24 cellular contexts compared by ENCODE assay signal in genomic region chr1:6512908-6513280, GRCh38. TPM values are rescaled to one million over a fixed set of nuclear protein-coding genes. Genes with fewer than 3 reads are reported as not detected.
DNase-seq lines count a peak whose midpoint lies in the region; ATAC-seq, FAIRE-seq and TF ChIP-seq lines count a peak whose summit lies in the region.
"Had no signal": no experiment of that assay in that cellular context is flagged by ENCODE, and none has a peak within 500 bp of the region (broad histone marks: within the 10 kb centered on the region; RNA-seq: fewer than 3 reads in every experiment).

No MANE protein-coding gene starts in this region.

- H3K4me3 Mint-ChIP-seq in osteocyte (ENCODE audit: unreplicated experiment) = no peak overlapping the region
- H3K4me3 Mint-ChIP-seq: B cell, CD14-positive monocyte, HFFc6 had no signal

- intact Hi-C loops in HepG2 (cut with micrococcal nuclease; ENCODE audit: unreplicated experiment) (no loop called here), right lobe of liver (cut with DNase I) (no loop called here)

- POLR2A ChIA-PET in HepG2 (lab: Yijun Ruan, JAX) = interaction anchor here (1.8 to 2.5 kb wide), 3 partner anchors 9 to 22 kb away, joined by 5 to 20 read pairs (median 13); partner anchors contain the start of gene PLEKHG5

- peak overlapping the region in 2 of 3 experiments; percentile 31 to 57; a peak in 4 of 6 replicates for H3K4me3 ChIP-seq in HepG2 (replicated peaks in 1 of 3; ENCODE audit: insufficient read depth in 1 of 3, low read depth in 2 of 3, low read length in 3 of 3)
- no peak overlapping the region for H3K4me3 ChIP-seq in right lobe of liver
- H3K4me3 ChIP-seq: A549, MG63, SJSA1 had no signal

- TF ChIP-seq POLR2A in HepG2 (IDR thresholded peaks at IDR 0.05; ENCODE audit: insufficient read depth in 1 of 2, low read depth in 2 of 2, low read length in 2 of 2) (no peak), right lobe of liver (IDR thresholded peaks at IDR 0.05) (no peak)

- no TSS peak for BruUV-seq in HepG2 (replicated peaks; lab: Mats Ljungman, UMichigan)

- WGBS in HepG2 (ENCODE audit: low lambda C conversion rate) = 20% methylated on average over 1 of the region's 8 CpGs
- no CpG with 5 or more reads among the region's 8 CpGs for WGBS in right lobe of liver (ENCODE audit: insufficient coverage, low coverage, low lambda C conversion rate, missing lambda C conversion rate)

- TF ChIP-seq CTCF in HepG2 (CRISPR knock-in tag; IDR thresholded peaks at IDR 0.05) (no peak), right lobe of liver (IDR thresholded peaks at IDR 0.05) (no peak), osteocyte (IDR thresholded peaks at IDR 0.05) (no peak)

- H3K27ac ChIP-seq in HepG2 (ENCODE audit: extremely low read length, insufficient read depth, low read length) (no peak overlapping the region), right lobe of liver (no peak overlapping the region)
- H3K27ac ChIP-seq: A549, SJSA1 had no signal

- CTCF ChIA-PET in HepG2 (lab: Yijun Ruan, JAX; ENCODE audit: low intra/inter-chr PET ratio, low total read pairs) = no interaction called here

- peak overlapping the region; percentile 69 for H3K27ac Mint-ChIP-seq in osteocyte (ENCODE audit: unreplicated experiment)
- H3K27ac Mint-ChIP-seq: B cell, HFFc6 had no signal

- H3K36me3 Mint-ChIP-seq in osteocyte (ENCODE audit: unreplicated experiment) = no peaks in the 10 kb centered on the region
- H3K36me3 Mint-ChIP-seq: CD14-positive monocyte had no signal

- peaks cover 59% of the 10 kb centered on the region for H3K4me1 ChIP-seq in HepG2 (ENCODE audit: insufficient read depth, low read length)
- no peaks in the 10 kb centered on the region for H3K4me1 ChIP-seq in right lobe of liver
- H3K4me1 ChIP-seq: A549 had no signal

- TF ChIP-seq EP300 in HepG2 (IDR thresholded peaks at IDR 0.05; ENCODE audit: low read depth in 2 of 2, low read length in 2 of 2) (no peak), HepG2 (CRISPR knock-in tag; IDR thresholded peaks at IDR 0.05; ENCODE audit: borderline replicate concordance) (no peak)

- H3K27me3 ChIP-seq in HepG2 (ENCODE audit: control insufficient read depth in 1 of 2, insufficient read depth in 2 of 2, low read length in 2 of 2) (peaks cover 6 to 9% of the 10 kb centered on the region in 2 experiments; a peak in 3 of 5 replicates), right lobe of liver (no peaks in the 10 kb centered on the region)
- H3K27me3 ChIP-seq: MG63, SJSA1 had no signal

- H3K4me1 Mint-ChIP-seq in osteocyte (ENCODE audit: unreplicated experiment) = peaks cover 40% of the 10 kb centered on the region
- H3K4me1 Mint-ChIP-seq: B cell had no signal

- no peaks in the 10 kb centered on the region for H3K79me2 ChIP-seq in HepG2 (ENCODE audit: insufficient read depth, low read length)

- H3K27me3 Mint-ChIP-seq in osteocyte (ENCODE audit: unreplicated experiment) = no peaks in the 10 kb centered on the region
- H3K27me3 Mint-ChIP-seq: B cell had no signal

- in situ Hi-C loops in HepG2 (cut with HindIII; ENCODE audit: extremely low pct_ligation_motif_present, low pct_unique_long_range_greater_than_20kb) = no loop called here

- no peak overlapping the region for H2AFZ ChIP-seq in HepG2 (ENCODE audit: low read length)

- DNase-seq in HepG2 (ENCODE audit: low spot score) = no peak
- no peak for DNase-seq in right lobe of liver
- peak; percentile 55 for DNase-seq in islet precursor cell
- DNase-seq in osteocyte (ENCODE audit: extremely low spot score, unreplicated experiment) = no peak
- no peak for DNase-seq in stimulated activated naive CD8-positive, alpha-beta T cell treated with anti-CD3 and anti-CD28 coated beads, Interleukin-15, Interleukin-2, amounts not matched to agents 100 U/mL and 50 U/mL, for 24 hours
- no peak for DNase-seq in NCI-H1105 (lab: John Stamatoyannopoulos, UW)
- DNase-seq: EL, GF-D8, HFFc6, Kasumi-1, NCI-H1048, NCI-H1436, NCI-H187 treated with DMSO at 0.1 percent for 48 hours, NCI-H2107, NCI-H69 had no signal

- no peaks in the 10 kb centered on the region for H3K36me3 ChIP-seq in HepG2 (replicated peaks in 1 of 2; ENCODE audit: control insufficient read depth in 1 of 2, insufficient read depth in 2 of 2, low read length in 2 of 2)
- H3K36me3 ChIP-seq in right lobe of liver = no peaks in the 10 kb centered on the region
- H3K36me3 ChIP-seq: MG63, SJSA1 had no signal

- no peak overlapping the region for H3K9ac ChIP-seq in HepG2 (ENCODE audit: insufficient read depth, low read depth, low read length)

- TF ChIP-seq RAD21 in HepG2 (CRISPR knock-in tag; IDR thresholded peaks at IDR 0.05) = no peak

- FAIRE-seq in HepG2 (lab: Jason Lieb, UNC) = no peak
- FAIRE-seq: A549, D721Med, H54 had no signal

- H3K4me2 ChIP-seq in HepG2 (ENCODE audit: low read depth, low read length) = peak overlapping the region; percentile 90
- H3K4me2 ChIP-seq: A549 had no signal

- no peaks in the 10 kb centered on the region for H3K9me3 Mint-ChIP-seq in osteocyte (ENCODE audit: unreplicated experiment)
- H3K9me3 Mint-ChIP-seq: CD14-positive monocyte, HFFc6 had no signal

- peak; percentile 1; the same call in 2 of the 3 replicates for ATAC-seq in HepG2
- ATAC-seq in right lobe of liver = no peak
- ATAC-seq in stimulated activated naive CD8-positive, alpha-beta T cell treated with anti-CD3 and anti-CD28 coated beads, Interleukin-15, Interleukin-2, amounts not matched to agents 100 U/mL and 50 U/mL, for 24 hours = no peak
- no peak for ATAC-seq in HG03378 (IDR thresholded peaks at IDR 0.05; ENCODE audit: unreplicated experiment)
- ATAC-seq: A549 had no signal

- H3K9me3 ChIP-seq in HepG2 (ENCODE audit: low read length) (no peaks in the 10 kb centered on the region), right lobe of liver (no peaks in the 10 kb centered on the region)
- H3K9me3 ChIP-seq: A549, MG63, SJSA1 had no signal

- H4K20me1 ChIP-seq in HepG2 (ENCODE audit: insufficient read depth, low read length) = no peaks in the 10 kb centered on the region

RNA-seq across cellular contexts. Expression of gene PLEKHG5, which starts 21.4 kb away (rescaled TPM):
- 1.9 and 3.5 TPM in 2 replicates for total RNA-seq in HepG2 (2016; rRNA removed; fragmentation: Illumina TruSeq; extraction: Trizol)
- total RNA-seq in HepG2 (2016; cell fraction: cytosol; rRNA removed; fragmentation: Illumina TruSeq; extraction: Trizol; ENCODE audit: low read depth) = 0.51 and 0.62 TPM in 2 replicates
- total RNA-seq in HepG2 (2016; cell fraction: insoluble cytoplasmic fraction; rRNA removed; fragmentation: Illumina TruSeq; extraction: Trizol) = 1.4 and 3.4 TPM in 2 replicates
- 0.99 and 1.2 TPM in 2 replicates for total RNA-seq in HepG2 (2016; cell fraction: membrane; rRNA removed; fragmentation: Illumina TruSeq; extraction: Trizol)
- total RNA-seq in HepG2 (2016; cell fraction: nucleus; rRNA removed; fragmentation: Illumina TruSeq; extraction: Trizol) = 3.3 and 4.4 TPM in 2 replicates
- polyA plus RNA-seq in HepG2 (2011; rRNA removed) = 1.9 and 2.6 TPM in 2 replicates
- polyA plus RNA-seq in HepG2 (2011; cell fraction: cytosol; rRNA removed) = 1.1 and 1.7 TPM in 2 replicates
- polyA plus RNA-seq in HepG2 (2011; cell fraction: nucleus; rRNA removed) = 17.2 and 22.8 TPM in 2 replicates
- polyA plus RNA-seq in HepG2 (2012) = 1.4 and 1.5 TPM in 2 replicates
- 0.23 and 0.25 TPM in 2 replicates for polyA plus RNA-seq in HepG2 (2016; cell fraction: cytosol; fragmentation: Illumina TruSeq; extraction: Trizol; ENCODE audit: low read depth)
- polyA plus RNA-seq in HepG2 (2016; cell fraction: insoluble cytoplasmic fraction; fragmentation: Illumina TruSeq; extraction: Trizol; ENCODE audit: low read depth) = 1.9 and 2.0 TPM in 2 replicates
- polyA plus RNA-seq in HepG2 (2016; cell fraction: membrane; fragmentation: Illumina TruSeq; extraction: Trizol; ENCODE audit: low read depth) = 0.45 and 0.71 TPM in 2 replicates
- 9.3 and 11.3 TPM in 2 replicates for polyA plus RNA-seq in HepG2 (2016; cell fraction: nucleus; fragmentation: Illumina TruSeq; extraction: Trizol; ENCODE audit: insufficient read depth, low read depth)
- polyA minus RNA-seq in HepG2 (2011; rRNA and poly(A)+ RNA removed; ENCODE audit: low replicate concordance) = 1.9 and 3.8 TPM in 2 replicates
- polyA minus RNA-seq in HepG2 (2011; cell fraction: cytosol; rRNA and poly(A)+ RNA removed) = 1.4 TPM in 2 replicates
- polyA minus RNA-seq in HepG2 (2011; cell fraction: nucleus; rRNA and poly(A)+ RNA removed) = 2.6 and 3.0 TPM in 2 replicates
- 1 to 10 TPM in 5 of 6 experiments, under 1 TPM in 1; 0.70 to 2.3 (median 1.5) TPM for total RNA-seq in right lobe of liver
- total RNA-seq in osteocyte = 33.0 and 34.9 TPM in 2 replicates
- polyA plus RNA-seq: CD14-positive monocyte had no signal

RNA-seq across cellular contexts. Expression of gene NOL9, which starts 41.4 kb away (rescaled TPM):
- 20.2 and 24.7 TPM in 2 replicates for total RNA-seq in HepG2 (2016; rRNA removed; fragmentation: Illumina TruSeq; extraction: Trizol)
- total RNA-seq in HepG2 (2016; cell fraction: cytosol; rRNA removed; fragmentation: Illumina TruSeq; extraction: Trizol; ENCODE audit: low read depth) = 4.3 and 6.3 TPM in 2 replicates
- total RNA-seq in HepG2 (2016; cell fraction: insoluble cytoplasmic fraction; rRNA removed; fragmentation: Illumina TruSeq; extraction: Trizol) = 19.4 and 25.8 TPM in 2 replicates
- total RNA-seq in HepG2 (2016; cell fraction: membrane; rRNA removed; fragmentation: Illumina TruSeq; extraction: Trizol) = 5.9 and 8.3 TPM in 2 replicates
- total RNA-seq in HepG2 (2016; cell fraction: nucleus; rRNA removed; fragmentation: Illumina TruSeq; extraction: Trizol) = 26.3 and 28.9 TPM in 2 replicates
- 13.0 and 18.0 TPM in 2 replicates for polyA plus RNA-seq in HepG2 (2011; rRNA removed)
- 4.1 and 6.3 TPM in 2 replicates for polyA plus RNA-seq in HepG2 (2011; cell fraction: cytosol; rRNA removed)
- polyA plus RNA-seq in HepG2 (2011; cell fraction: nucleus; rRNA removed) = 21.8 and 23.2 TPM in 2 replicates
- polyA plus RNA-seq in HepG2 (2012) = 5.5 and 7.7 TPM in 2 replicates
- polyA plus RNA-seq in HepG2 (2016; cell fraction: cytosol; fragmentation: Illumina TruSeq; extraction: Trizol; ENCODE audit: low read depth) = 1.00 and 1.3 TPM in 2 replicates
- polyA plus RNA-seq in HepG2 (2016; cell fraction: insoluble cytoplasmic fraction; fragmentation: Illumina TruSeq; extraction: Trizol; ENCODE audit: low read depth) = 11.8 and 15.3 TPM in 2 replicates
- 2.0 and 2.6 TPM in 2 replicates for polyA plus RNA-seq in HepG2 (2016; cell fraction: membrane; fragmentation: Illumina TruSeq; extraction: Trizol; ENCODE audit: low read depth)
- polyA plus RNA-seq in HepG2 (2016; cell fraction: nucleus; fragmentation: Illumina TruSeq; extraction: Trizol; ENCODE audit: insufficient read depth, low read depth) = 25.2 and 25.4 TPM in 2 replicates
- 14.0 and 45.5 TPM in 2 replicates for polyA minus RNA-seq in HepG2 (2011; rRNA and poly(A)+ RNA removed; ENCODE audit: low replicate concordance)
- 5.5 and 8.8 TPM in 2 replicates for polyA minus RNA-seq in HepG2 (2011; cell fraction: cytosol; rRNA and poly(A)+ RNA removed)
- 63.2 and 74.2 TPM in 2 replicates for polyA minus RNA-seq in HepG2 (2011; cell fraction: nucleus; rRNA and poly(A)+ RNA removed)
- 10 to 100 TPM in 3 of 6 experiments, 1 to 10 TPM in 3; 8.9 to 13.1 (median 10.7) TPM for total RNA-seq in right lobe of liver
- 33.5 and 36.3 TPM in 2 replicates for total RNA-seq in osteocyte

RNA-seq across cellular contexts. Expression of gene TAS1R1, which starts 42.2 kb away (rescaled TPM):
- total RNA-seq in HepG2 (2016; rRNA removed; fragmentation: Illumina TruSeq; extraction: Trizol) (0.98 and 1.4 TPM in 2 replicates), right lobe of liver (under 1 TPM in 1 of 6 experiments, not detected in 5; 0.26 TPM), osteocyte (not detected in 2 replicates)
- 0.26 and 0.30 TPM in 2 replicates for total RNA-seq in HepG2 (2016; cell fraction: cytosol; rRNA removed; fragmentation: Illumina TruSeq; extraction: Trizol; ENCODE audit: low read depth)
- total RNA-seq in HepG2 (2016; cell fraction: insoluble cytoplasmic fraction; rRNA removed; fragmentation: Illumina TruSeq; extraction: Trizol) = 1.4 and 1.7 TPM in 2 replicates
- total RNA-seq in HepG2 (2016; cell fraction: membrane; rRNA removed; fragmentation: Illumina TruSeq; extraction: Trizol) = 1.1 and 2.0 TPM in 2 replicates
- total RNA-seq in HepG2 (2016; cell fraction: nucleus; rRNA removed; fragmentation: Illumina TruSeq; extraction: Trizol) = 1.1 TPM in 2 replicates
- polyA plus RNA-seq in HepG2 (2011; rRNA removed) = 1.6 and 1.9 TPM in 2 replicates
- 1.8 and 2.4 TPM in 2 replicates for polyA plus RNA-seq in HepG2 (2011; cell fraction: cytosol; rRNA removed)
- polyA plus RNA-seq in HepG2 (2011; cell fraction: nucleus; rRNA removed) = 0.93 and 1.9 TPM in 2 replicates
- polyA plus RNA-seq in HepG2 (2012) = 0.30 and 0.32 TPM in 2 replicates
- 0.71 and 0.72 TPM in 2 replicates for polyA plus RNA-seq in HepG2 (2016; cell fraction: cytosol; fragmentation: Illumina TruSeq; extraction: Trizol; ENCODE audit: low read depth)
- polyA plus RNA-seq in HepG2 (2016; cell fraction: insoluble cytoplasmic fraction; fragmentation: Illumina TruSeq; extraction: Trizol; ENCODE audit: low read depth) = 0.81 and 1.2 TPM in 2 replicates
- 1.2 TPM in 2 replicates for polyA plus RNA-seq in HepG2 (2016; cell fraction: membrane; fragmentation: Illumina TruSeq; extraction: Trizol; ENCODE audit: low read depth)
- 1.9 and 2.5 TPM in 2 replicates for polyA plus RNA-seq in HepG2 (2016; cell fraction: nucleus; fragmentation: Illumina TruSeq; extraction: Trizol; ENCODE audit: insufficient read depth, low read depth)
- 0.09 and 5.5 TPM in 2 replicates for polyA minus RNA-seq in HepG2 (2011; rRNA and poly(A)+ RNA removed; ENCODE audit: low replicate concordance)
- polyA minus RNA-seq in HepG2 (2011; cell fraction: cytosol; rRNA and poly(A)+ RNA removed) = 0.79 and 1.3 TPM in 2 replicates
- polyA minus RNA-seq in HepG2 (2011; cell fraction: nucleus; rRNA and poly(A)+ RNA removed) = 0.26 and 1.2 TPM in 2 replicates
- total RNA-seq: B cell, HFFc6, NCI-H460, SJSA1 had no signal
- polyA plus RNA-seq: A549, CD14-positive monocyte had no signal

RNA-seq across cellular contexts. Expression of gene TNFRSF25, which starts 46.9 kb away (rescaled TPM):
- total RNA-seq in HepG2 (2016; rRNA removed; fragmentation: Illumina TruSeq; extraction: Trizol) = 0.55 and 1.5 TPM in 2 replicates
- total RNA-seq in HepG2 (2016; cell fraction: cytosol; rRNA removed; fragmentation: Illumina TruSeq; extraction: Trizol; ENCODE audit: low read depth) = 0.40 and 0.44 TPM in 2 replicates
- total RNA-seq in HepG2 (2016; cell fraction: insoluble cytoplasmic fraction; rRNA removed; fragmentation: Illumina TruSeq; extraction: Trizol) = 0.13 and 0.97 TPM in 2 replicates
- total RNA-seq in HepG2 (2016; cell fraction: membrane; rRNA removed; fragmentation: Illumina TruSeq; extraction: Trizol) = 0.34 and 0.37 TPM in 2 replicates
- 1.5 and 1.6 TPM in 2 replicates for total RNA-seq in HepG2 (2016; cell fraction: nucleus; rRNA removed; fragmentation: Illumina TruSeq; extraction: Trizol)
- 1.4 and 1.6 TPM in 2 replicates for polyA plus RNA-seq in HepG2 (2011; rRNA removed)
- 0.47 and 0.64 TPM in 2 replicates for polyA plus RNA-seq in HepG2 (2011; cell fraction: cytosol; rRNA removed)
- 18.5 and 21.8 TPM in 2 replicates for polyA plus RNA-seq in HepG2 (2011; cell fraction: nucleus; rRNA removed)
- 3.9 and 4.6 TPM in 2 replicates for polyA plus RNA-seq in HepG2 (2012)
- polyA plus RNA-seq in HepG2 (2016; cell fraction: cytosol; fragmentation: Illumina TruSeq; extraction: Trizol; ENCODE audit: low read depth) = 0.43 TPM in 1 of 2 replicates, not detected in the other
- 0.17 and 0.44 TPM in 2 replicates for polyA plus RNA-seq in HepG2 (2016; cell fraction: insoluble cytoplasmic fraction; fragmentation: Illumina TruSeq; extraction: Trizol; ENCODE audit: low read depth)
- polyA plus RNA-seq in HepG2 (2016; cell fraction: membrane; fragmentation: Illumina TruSeq; extraction: Trizol; ENCODE audit: low read depth) = 0.17 TPM in 1 of 2 replicates, not detected in the other
- 5.2 and 7.0 TPM in 2 replicates for polyA plus RNA-seq in HepG2 (2016; cell fraction: nucleus; fragmentation: Illumina TruSeq; extraction: Trizol; ENCODE audit: insufficient read depth, low read depth)
- polyA minus RNA-seq in HepG2 (2011; rRNA and poly(A)+ RNA removed; ENCODE audit: low replicate concordance) = 0.68 and 1.8 TPM in 2 replicates
- not detected in 2 replicates for polyA minus RNA-seq in HepG2 (2011; cell fraction: cytosol; rRNA and poly(A)+ RNA removed)
- polyA minus RNA-seq in HepG2 (2011; cell fraction: nucleus; rRNA and poly(A)+ RNA removed) = 1.3 and 1.9 TPM in 2 replicates
- 1 to 10 TPM; 1.1 to 3.2 (median 2.1) TPM for total RNA-seq in right lobe of liver
- 26.4 and 27.9 TPM in 2 replicates for total RNA-seq in osteocyte

Comparison
In these comparisons a context has a peak if more than half of its experiments do, and no peak if none do; other contexts are left out.
1. H3K4me3 ChIP-seq: peak in HepG2 (2 of 3); none in right lobe of liver (0 of 3).